8 cellular contexts compared by ENCODE assay signal in the genomic region with DNA sequence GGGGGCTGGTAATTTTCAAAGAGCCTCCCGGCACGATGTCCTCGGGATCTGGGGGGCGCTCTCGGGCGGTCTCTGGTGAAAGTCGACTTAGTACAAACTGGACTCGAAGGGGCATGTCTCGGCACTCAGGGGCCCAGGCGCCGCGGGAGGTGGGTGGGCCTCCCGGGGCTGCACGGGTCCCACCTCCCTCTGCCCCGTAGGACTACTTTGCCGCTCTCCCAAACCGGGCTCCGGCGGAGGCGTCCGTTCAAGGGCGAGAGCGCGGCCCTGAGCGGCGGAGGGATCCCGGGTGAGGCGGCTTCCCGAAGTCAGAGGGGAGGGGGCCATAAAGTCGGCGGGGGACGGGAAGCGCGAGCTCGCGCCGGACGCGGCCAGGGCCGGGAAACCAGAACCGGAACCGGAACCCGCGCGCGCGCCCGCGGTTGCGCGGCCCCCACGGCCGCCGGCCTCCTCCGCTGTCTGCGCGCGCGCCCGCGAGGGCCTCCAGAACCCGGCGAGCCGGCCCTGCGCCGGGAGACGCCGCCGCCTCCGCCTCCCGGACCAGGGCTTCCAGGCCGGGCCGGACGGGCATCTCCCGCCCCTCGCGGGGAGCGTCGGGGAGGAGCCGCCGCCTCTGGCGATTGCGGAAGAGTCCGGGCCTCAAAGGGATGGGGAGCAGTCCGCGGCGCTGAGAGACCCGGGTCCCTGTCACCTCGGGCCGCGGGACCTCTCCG. TPM values are rescaled to one million over a fixed set of nuclear protein-coding genes. Genes with fewer than 3 reads are reported as not detected.
DNase-seq lines count a peak whose midpoint lies in the region; ATAC-seq and TF ChIP-seq lines count a peak whose summit lies in the region.

A gene with protein sequence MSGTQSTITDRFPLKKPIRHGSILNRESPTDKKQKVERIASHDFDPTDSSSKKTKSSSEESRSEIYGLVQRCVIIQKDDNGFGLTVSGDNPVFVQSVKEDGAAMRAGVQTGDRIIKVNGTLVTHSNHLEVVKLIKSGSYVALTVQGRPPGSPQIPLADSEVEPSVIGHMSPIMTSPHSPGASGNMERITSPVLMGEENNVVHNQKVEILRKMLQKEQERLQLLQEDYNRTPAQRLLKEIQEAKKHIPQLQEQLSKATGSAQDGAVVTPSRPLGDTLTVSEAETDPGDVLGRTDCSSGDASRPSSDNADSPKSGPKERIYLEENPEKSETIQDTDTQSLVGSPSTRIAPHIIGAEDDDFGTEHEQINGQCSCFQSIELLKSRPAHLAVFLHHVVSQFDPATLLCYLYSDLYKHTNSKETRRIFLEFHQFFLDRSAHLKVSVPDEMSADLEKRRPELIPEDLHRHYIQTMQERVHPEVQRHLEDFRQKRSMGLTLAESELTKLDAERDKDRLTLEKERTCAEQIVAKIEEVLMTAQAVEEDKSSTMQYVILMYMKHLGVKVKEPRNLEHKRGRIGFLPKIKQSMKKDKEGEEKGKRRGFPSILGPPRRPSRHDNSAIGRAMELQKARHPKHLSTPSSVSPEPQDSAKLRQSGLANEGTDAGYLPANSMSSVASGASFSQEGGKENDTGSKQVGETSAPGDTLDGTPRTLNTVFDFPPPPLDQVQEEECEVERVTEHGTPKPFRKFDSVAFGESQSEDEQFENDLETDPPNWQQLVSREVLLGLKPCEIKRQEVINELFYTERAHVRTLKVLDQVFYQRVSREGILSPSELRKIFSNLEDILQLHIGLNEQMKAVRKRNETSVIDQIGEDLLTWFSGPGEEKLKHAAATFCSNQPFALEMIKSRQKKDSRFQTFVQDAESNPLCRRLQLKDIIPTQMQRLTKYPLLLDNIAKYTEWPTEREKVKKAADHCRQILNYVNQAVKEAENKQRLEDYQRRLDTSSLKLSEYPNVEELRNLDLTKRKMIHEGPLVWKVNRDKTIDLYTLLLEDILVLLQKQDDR (N-terminal part only) (plus strand): TSS at position 486 of the 713 bp plus-strand sequence. CDS start 831 bp downstream, outside the sequence.

- H3K9me3 Mint-ChIP-seq in activated naive CD8-positive, alpha-beta T cell (ENCODE audit: low read depth): no peaks in the 10 kb centered on the region

- H3K36me3 ChIP-seq in DOHH2 (ENCODE audit: control insufficient read depth, low read length) (no peaks in the 10 kb centered on the region), GM23248 (ENCODE audit: low read depth) (no peaks in the 10 kb centered on the region), MM.1S (replicated peaks; ENCODE audit: insufficient read depth, low read length) (no peaks in the 10 kb centered on the region), suprapubic skin (no peaks in the 10 kb centered on the region)

- H3K4me3 Mint-ChIP-seq in activated naive CD8-positive, alpha-beta T cell: peak within 1 kb of the TSS; percentile 93

- H3K4me2 ChIP-seq in DOHH2 (ENCODE audit: low read length): peak within 1 kb of the TSS; percentile 69
- peak within 1 kb of the TSS; percentile 96 for H3K4me2 ChIP-seq in GM23248 (ENCODE audit: unreplicated experiment)
- peak within 1 kb of the TSS; percentile 81 for H3K4me2 ChIP-seq in MM.1S (ENCODE audit: low read depth, low read length)

- peak within 1 kb of the TSS; percentile 16 for H3K27ac Mint-ChIP-seq in activated naive CD8-positive, alpha-beta T cell

- TF ChIP-seq POLR2A in suprapubic skin (IDR thresholded peaks at IDR 0.05): peak; percentile 61 to 82

- 2% methylated on average over 54 to 68 of the region's 92 CpGs for WGBS in GM23248 (ENCODE audit: low coverage in 1 of 2, low lambda C conversion rate in 2 of 2, missing lambda C conversion rate in 2 of 2), 2 experiments
- WGBS in suprapubic skin: 0% methylated on average over 7 of the region's 92 CpGs

- no peaks in the 10 kb centered on the region for H3K9me2 ChIP-seq in DOHH2 (replicated peaks; ENCODE audit: control insufficient read depth, low read length)
- no peaks in the 10 kb centered on the region for H3K9me2 ChIP-seq in GM23248 (ENCODE audit: insufficient read depth)
- H3K9me2 ChIP-seq in MM.1S (replicated peaks; ENCODE audit: insufficient read depth, low read length): no peaks in the 10 kb centered on the region

- no peak within 1 kb of the TSS for H3K27ac ChIP-seq in DOHH2 (ENCODE audit: low read depth, low read length)
- H3K27ac ChIP-seq in GM23248: peak within 1 kb of the TSS; percentile 82
- H3K27ac ChIP-seq in MM.1S (ENCODE audit: low read length): peak within 1 kb of the TSS; percentile 70
- peak within 1 kb of the TSS; percentile 99 for H3K27ac ChIP-seq in suprapubic skin

- H3K9ac ChIP-seq in GM23248 (peak within 1 kb of the TSS; percentile 90), MM.1S (ENCODE audit: low read length) (peak within 1 kb of the TSS; percentile 84)

- peaks cover 36% of the 10 kb centered on the region for H3K27me3 ChIP-seq in DOHH2 (ENCODE audit: control insufficient read depth, low read length)
- H3K27me3 ChIP-seq in GM23248 (replicated peaks; ENCODE audit: insufficient read depth): no peaks in the 10 kb centered on the region
- no peaks in the 10 kb centered on the region for H3K27me3 ChIP-seq in MM.1S (replicated peaks; ENCODE audit: insufficient read depth, low read length)
- no peaks in the 10 kb centered on the region for H3K27me3 ChIP-seq in suprapubic skin

- H3K4me3 ChIP-seq in DOHH2 (ENCODE audit: low read length) (peak within 1 kb of the TSS; percentile 75), GM23248 (peak within 1 kb of the TSS; percentile 96), MM.1S (ENCODE audit: low read length) (peak within 1 kb of the TSS; percentile 99), suprapubic skin (peak within 1 kb of the TSS; percentile 86)

- H3K9me3 ChIP-seq in DOHH2 (ENCODE audit: control insufficient read depth, insufficient read depth, low read length): no peaks in the 10 kb centered on the region
- H3K9me3 ChIP-seq in GM23248 (ENCODE audit: low read depth): no peaks in the 10 kb centered on the region
- H3K9me3 ChIP-seq in MM.1S (replicated peaks; ENCODE audit: insufficient read depth, low read length): no peaks in the 10 kb centered on the region
- no peaks in the 10 kb centered on the region for H3K9me3 ChIP-seq in suprapubic skin

- H3F3A ChIP-seq in DOHH2 (ENCODE audit: control insufficient read depth, insufficient read depth): peaks cover 9% of the 10 kb centered on the region
- peaks cover 79% of the 10 kb centered on the region for H3F3A ChIP-seq in GM23248 (ENCODE audit: insufficient read depth)
- peaks cover 40% of the 10 kb centered on the region for H3F3A ChIP-seq in MM.1S (ENCODE audit: insufficient read depth, low read length)

- H2AFZ ChIP-seq in GM23248 (peak within 1 kb of the TSS; percentile 89), MM.1S (ENCODE audit: low read length) (peak within 1 kb of the TSS; percentile 90)

- TF ChIP-seq CTCF in DOHH2 (IDR thresholded peaks at IDR 0.05; ENCODE audit: low read depth, low read length, poor library complexity, severe bottlenecking): peak; percentile 89
- TF ChIP-seq CTCF in MM.1S (IDR thresholded peaks at IDR 0.05; ENCODE audit: low read length): peak; percentile 51
- no peak for TF ChIP-seq CTCF in omental fat pad (IDR thresholded peaks at IDR 0.05)
- TF ChIP-seq CTCF in suprapubic skin (IDR thresholded peaks at IDR 0.05): no peak

- peaks cover 27% of the 10 kb centered on the region for H3K4me1 ChIP-seq in DOHH2 (ENCODE audit: control insufficient read depth, low read length)
- H3K4me1 ChIP-seq in GM23248 (ENCODE audit: insufficient read depth): peaks cover 55% of the 10 kb centered on the region
- peaks cover 27% of the 10 kb centered on the region for H3K4me1 ChIP-seq in MM.1S (ENCODE audit: low read length)
- H3K4me1 ChIP-seq in suprapubic skin: peaks cover 56% of the 10 kb centered on the region

- peaks cover 30% of the 10 kb centered on the region for H3K4me1 Mint-ChIP-seq in activated naive CD8-positive, alpha-beta T cell (ENCODE audit: low read depth)

- H3K36me3 Mint-ChIP-seq in activated naive CD8-positive, alpha-beta T cell: peaks cover 3% of the 10 kb centered on the region

- no peak for TF ChIP-seq EP300 in suprapubic skin (IDR thresholded peaks at IDR 0.05)

- peaks cover 44% of the 10 kb centered on the region for H3K27me3 Mint-ChIP-seq in activated naive CD8-positive, alpha-beta T cell

- H4K20me1 ChIP-seq in DOHH2 (ENCODE audit: control insufficient read depth, insufficient read depth, low read depth, low read length) (peaks cover 20% of the 10 kb centered on the region), GM23248 (ENCODE audit: insufficient read depth) (peaks cover 9% of the 10 kb centered on the region), MM.1S (ENCODE audit: insufficient read depth, low read length) (no peaks in the 10 kb centered on the region)

- H3K79me2 ChIP-seq in DOHH2 (ENCODE audit: control insufficient read depth, low read length): peaks cover 38% of the 10 kb centered on the region
- peaks cover 53% of the 10 kb centered on the region for H3K79me2 ChIP-seq in GM23248 (ENCODE audit: insufficient read depth)
- H3K79me2 ChIP-seq in MM.1S (ENCODE audit: low read length): peaks cover 47% of the 10 kb centered on the region

- in situ Hi-C loops in GM23248 (cut with MboI): no loop called here

- DNase-seq in GM23248 (peak; percentile 98), MM.1S (peak; percentile 96), SKM-1 (lab: John Stamatoyannopoulos, UW; ENCODE audit: unreplicated experiment) (peak; percentile 58), glomerular visceral epithelial cell (ENCODE audit: extremely low spot score) (peak; percentile 95), omental fat pad (ENCODE audit: low spot score) (peak; percentile 78), suprapubic skin (ENCODE audit: low spot score in 2 of 2) (peak; percentile 96 to 97)

- peak; percentile 85 for ATAC-seq in omental fat pad (ENCODE audit: low FRiP score)

RNA-seq across cellular contexts. Expression of the gene that starts here (rescaled TPM):
- total RNA-seq in GM23248 (2014; rRNA removed; shearing (Covaris generic)): 52.7 and 57.9 TPM in 2 replicates
- polyA plus RNA-seq in GM23248 (2016; fragmentation: Nextera tagmentation; extraction: Ambion mirVana): 20.3 and 20.4 TPM in 2 replicates
- total RNA-seq in omental fat pad: 100 to 1,000 TPM in 1 of 4 donors, 10 to 100 TPM in 3; 69.8 to 137 (median 75.2) TPM
- 100 to 1,000 TPM; 107 to 222 (median 138) TPM for total RNA-seq in suprapubic skin

Comparison
In these comparisons a context has a peak if more than half of its experiments do, and no peak if none do; other contexts are left out.
1. CTCF ChIP-seq: peak in DOHH2 (single experiment) and MM.1S (single experiment); none in omental fat pad (0 of 3) and suprapubic skin (0 of 2).
2. Peak in every context shown above with its lines, with median percentiles within 50 percentile points of each other: H3K4me2 ChIP-seq, H3K4me3 ChIP-seq and DNase-seq.